In the genomic region with DNA sequence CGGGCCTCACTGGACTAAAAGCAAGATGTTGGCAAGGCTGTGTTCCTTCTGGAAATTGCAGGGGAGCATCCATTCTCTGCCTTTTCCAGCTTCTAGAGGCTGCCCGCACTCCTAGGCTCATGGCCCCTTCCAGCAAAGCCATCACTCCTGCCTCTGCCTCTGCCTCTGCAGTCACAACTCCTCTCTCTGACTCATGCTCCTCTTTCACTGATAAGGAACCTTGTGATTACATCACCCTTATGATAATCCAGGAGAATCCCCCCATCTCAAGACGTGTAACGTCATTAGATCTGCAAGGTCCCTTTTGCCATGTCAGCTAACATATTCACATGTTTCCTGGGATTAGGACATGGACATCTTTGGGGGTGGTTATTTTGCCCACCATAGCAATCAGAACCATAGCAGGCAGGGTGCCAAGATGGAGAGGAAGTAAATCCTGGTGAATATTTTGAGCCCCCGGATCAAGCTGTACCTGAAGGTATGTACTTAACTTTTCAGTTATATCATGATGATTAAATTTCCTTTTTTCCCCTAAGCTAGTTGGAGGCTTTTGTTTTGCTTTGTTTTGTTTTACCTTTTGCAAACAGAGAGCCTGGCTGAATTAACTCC, we compare ENCODE assay signal across 14 cellular contexts.
DNase-seq lines count a peak whose midpoint lies in the region; ATAC-seq, FAIRE-seq and TF ChIP-seq lines count a peak whose summit lies in the region.
"Had no signal": no experiment of that assay in that cellular context is flagged by ENCODE, and none has a peak within 500 bp of the region (broad histone marks: within the 10 kb centered on the region; RNA-seq: fewer than 3 reads in every experiment).

No MANE protein-coding gene starts in this region.

- no peak overlapping the region for H3K18ac ChIP-seq in neuronal stem cell (ENCODE audit: low read length)

- DNase-seq in HepG2 (ENCODE audit: low spot score) (no peak), right lobe of liver (no peak), K562 (ENCODE audit: extremely low read depth in 1 of 4, low spot score in 3 of 4) (peak; percentile 31 to 44 (median 41)), neuronal stem cell (ENCODE audit: low spot score) (no peak), uterus (no peak)
- DNase-seq: activated effector memory CD4-positive, alpha-beta T cell treated with anti-CD3 and anti-CD28 coated beads, Interleukin-2, amount 50 U/mL, for 16 hours; NCI-H1092 treated with DMSO at 0.1 percent for 48 hours; NCI-H2227 treated with DMSO at 0.1 percent for 48 hours; testis had no signal

- TF ChIP-seq RAD21 in HepG2 (CRISPR knock-in tag; IDR thresholded peaks at IDR 0.05) = no peak
- no peak for TF ChIP-seq RAD21 in K562 (CRISPR knock-in tag; conservative IDR thresholded peaks at IDR 0.05 in 1 of 2, IDR thresholded peaks at IDR 0.05 in 1 of 2)

- no peak overlapping the region for H2BK5ac ChIP-seq in neuronal stem cell (ENCODE audit: low read length)

- H3K9ac ChIP-seq in HepG2 (ENCODE audit: insufficient read depth, low read depth, low read length) = no peak overlapping the region
- no peak overlapping the region for H3K9ac ChIP-seq in K562 (ENCODE audit: insufficient read depth in 1 of 2, low read depth in 2 of 2, low read length in 2 of 2)
- H3K9ac ChIP-seq in neuronal stem cell (ENCODE audit: low read depth, low read length, poor library complexity) = no peak overlapping the region

- 51% methylated on average over 5 of the region's 5 CpGs for WGBS in HepG2 (ENCODE audit: low lambda C conversion rate)
- WGBS in right lobe of liver (ENCODE audit: insufficient coverage, low coverage, low lambda C conversion rate, missing lambda C conversion rate) = 94% methylated on average over 3 of the region's 5 CpGs
- 8% methylated on average over 5 of the region's 5 CpGs for WGBS in K562 (ENCODE audit: insufficient coverage, low coverage, missing lambda C conversion rate)
- WGBS in neuronal stem cell (ENCODE audit: extremely low coverage in 2 of 2, insufficient read length in 2 of 2, insufficient replicate concordance in 1 of 2), 2 donors = no CpG with 5 or more reads among the region's 5 CpGs

- no peak overlapping the region for H2BK120ac ChIP-seq in neuronal stem cell (ENCODE audit: low read depth, low read length)

- peaks cover 5% of the 10 kb centered on the region; the same call in 1 of the 2 replicates for H3K9me3 ChIP-seq in HepG2 (ENCODE audit: low read length)
- H3K9me3 ChIP-seq in right lobe of liver = no peaks in the 10 kb centered on the region
- 0 out of 2 replicates have a peak, but pooled peaks cover 2% of the 10 kb centered on the region for H3K9me3 ChIP-seq in K562 (replicated peaks; ENCODE audit: control insufficient read depth, insufficient read depth, low read depth, low read length)
- H3K9me3 ChIP-seq in neuronal stem cell (replicated peaks in 1 of 2; ENCODE audit: control insufficient read depth in 2 of 2, insufficient read depth in 1 of 2, low read depth in 1 of 2, low read length in 2 of 2) = peaks cover 5 to 9% of the 10 kb centered on the region in 2 donors
- no peaks in the 10 kb centered on the region for H3K9me3 ChIP-seq in uterus
- H3K9me3 ChIP-seq: HAP-1, testis had no signal

- H3K4me1 ChIP-seq in HepG2 (ENCODE audit: insufficient read depth, low read length) (peaks cover 77% of the 10 kb centered on the region), right lobe of liver (peaks cover 0 to 22% (median 10%) of the 10 kb centered on the region in 4 donors), K562 (replicated peaks in 1 of 2; ENCODE audit: control insufficient read depth in 2 of 2, insufficient read depth in 2 of 2, low read length in 2 of 2) (peaks cover 0 to 29% of the 10 kb centered on the region in 2 experiments; a peak in 3 of 5 replicates), neuronal stem cell (ENCODE audit: control insufficient read depth in 2 of 2, insufficient read depth in 1 of 2, low read depth in 1 of 2, low read length in 2 of 2) (peaks cover 6 to 24% of the 10 kb centered on the region in 2 donors), uterus (peaks cover 0 to 6% of the 10 kb centered on the region in 2 donors)
- H3K4me1 ChIP-seq: HAP-1 had no signal

- H4K20me1 ChIP-seq in HepG2 (ENCODE audit: insufficient read depth, low read length) (no peaks in the 10 kb centered on the region), K562 (replicated peaks; ENCODE audit: control insufficient read depth, insufficient read depth, low read length) (peaks cover 6% of the 10 kb centered on the region; the same call in 1 of the 2 replicates)

- peak overlapping the region; percentile 65 for H3K4me2 ChIP-seq in HepG2 (ENCODE audit: low read depth, low read length)
- H3K4me2 ChIP-seq in K562 (ENCODE audit: insufficient read depth, low read length) = no peak overlapping the region
- H3K4me2 ChIP-seq in neuronal stem cell (ENCODE audit: insufficient read depth, low read length, poor library complexity, severe bottlenecking) = no peak overlapping the region

- POLR2A ChIA-PET in HepG2 (lab: Yijun Ruan, JAX) (no interaction called here), K562 (lab: Yijun Ruan, JAX) (interaction anchor here (0.6 to 1.5 kb wide), 5 partner anchors 9 to 678 kb away, joined by 3 to 4 read pairs (median 3); no protein-coding TSS in a partner anchor)

- no peak overlapping the region for H3K14ac ChIP-seq in neuronal stem cell (ENCODE audit: low read length)

- no peak overlapping the region for H3K23ac ChIP-seq in neuronal stem cell (ENCODE audit: low read depth, low read length, poor library complexity)

- H2AK5ac ChIP-seq in neuronal stem cell (ENCODE audit: low read depth, low read length) = peak overlapping the region; percentile 59

- H3K4me3 ChIP-seq in HepG2 (replicated peaks in 1 of 3; ENCODE audit: insufficient read depth in 1 of 3, low read depth in 2 of 3, low read length in 3 of 3) (0 out of 6 replicates have a peak overlapping the region, but pooled peaks of 1 of the 3 experiments have one; percentile 35), right lobe of liver (no peak overlapping the region), K562 (no peak overlapping the region), neuronal stem cell (ENCODE audit: low read length in 2 of 2) (no peak overlapping the region), uterus (no peak overlapping the region)
- H3K4me3 ChIP-seq: GM12878, HAP-1, testis had no signal

- ATAC-seq in HepG2 = no peak
- ATAC-seq in right lobe of liver = no peak
- ATAC-seq in K562 = peak; percentile 38
- ATAC-seq in HG03025 (IDR thresholded peaks at IDR 0.05; ENCODE audit: low FRiP score, unreplicated experiment) = no peak
- no peak for ATAC-seq in activated CD4-positive, CD25-positive, alpha-beta regulatory T cell treated with anti-CD3 and anti-CD28 coated beads, Interleukin-2, amount 50 U/mL, for 24 hours
- no peak for ATAC-seq in GM21717 (IDR thresholded peaks at IDR 0.05; ENCODE audit: unreplicated experiment)
- ATAC-seq: GM12878 had no signal

- FAIRE-seq in HepG2 (lab: Jason Lieb, UNC) (no peak), K562 (lab: Jason Lieb, UNC) (peak; percentile 49)
- FAIRE-seq: GM12878 had no signal

- no peaks in the 10 kb centered on the region for H3K27me3 ChIP-seq in HepG2 (ENCODE audit: control insufficient read depth in 1 of 2, insufficient read depth in 2 of 2, low read length in 2 of 2)
- H3K27me3 ChIP-seq in right lobe of liver = no peaks in the 10 kb centered on the region
- H3K27me3 ChIP-seq in K562 (ENCODE audit: control insufficient read depth in 2 of 2, insufficient read depth in 2 of 2, low read length in 2 of 2) = no peaks in the 10 kb centered on the region
- peaks cover 0 to 11% (median 0%) of the 10 kb centered on the region in 3 experiments for H3K27me3 ChIP-seq in neuronal stem cell (ENCODE audit: control insufficient read depth in 3 of 3, insufficient read depth in 3 of 3, low read depth in 1 of 3, low read length in 3 of 3)
- H3K27me3 ChIP-seq in uterus = no peaks in the 10 kb centered on the region
- H3K27me3 ChIP-seq: testis had no signal

- H3K79me2 ChIP-seq in HepG2 (ENCODE audit: insufficient read depth, low read length) (no peaks in the 10 kb centered on the region), K562 (ENCODE audit: control insufficient read depth, insufficient read depth, low read length) (no peaks in the 10 kb centered on the region)

- H3K27ac ChIP-seq in HepG2 (ENCODE audit: extremely low read length, insufficient read depth, low read length) (no peak overlapping the region), right lobe of liver (peak overlapping the region in 1 of 3 donors; percentile 27), K562 (ENCODE audit: extremely low read depth, low read depth, low read length) (no peak overlapping the region), neuronal stem cell (replicated peaks; ENCODE audit: low read length) (no peak overlapping the region), uterus (peak overlapping the region; percentile 45 to 67)

- intact Hi-C loops in HepG2 (cut with micrococcal nuclease; ENCODE audit: unreplicated experiment) (loop anchor here (10.0 kb wide), 1 partner anchor 175 kb away; a partner anchor contains a TSS), right lobe of liver (cut with DNase I) (no loop called here), K562 (cut with micrococcal nuclease) (no loop called here), uterus (cut with DNase I; ENCODE audit: low total_unique reads) (no loop called here)

- H2AFZ ChIP-seq in HepG2 (ENCODE audit: low read length) (no peak overlapping the region), K562 (ENCODE audit: low read depth, low read length) (no peak overlapping the region), neuronal stem cell (ENCODE audit: low read length) (no peak overlapping the region)

- no TSS peak for BruUV-seq in HepG2 (replicated peaks; lab: Mats Ljungman, UMichigan)
- no TSS peak for BruUV-seq in K562 (replicated peaks; lab: Mats Ljungman, UMichigan)

- H4K8ac ChIP-seq in neuronal stem cell (ENCODE audit: low read depth, low read length) = no peak overlapping the region

- peak overlapping the region; percentile 84 for H2BK15ac ChIP-seq in neuronal stem cell (ENCODE audit: low read length)

- in situ Hi-C loops in HepG2 (cut with HindIII; ENCODE audit: extremely low pct_ligation_motif_present, low pct_unique_long_range_greater_than_20kb) (no loop called here), K562 (cut with MboI) (no loop called here)

- H3K9me1 ChIP-seq in K562 (ENCODE audit: control insufficient read depth, insufficient read depth, low read length) = no peaks in the 10 kb centered on the region

- H3K4ac ChIP-seq in neuronal stem cell (ENCODE audit: low read length) = no peak overlapping the region

- no peaks in the 10 kb centered on the region for H3K79me1 ChIP-seq in neuronal stem cell (ENCODE audit: low read depth, low read length)

- no peak for TF ChIP-seq CTCF in HepG2 (CRISPR knock-in tag; IDR thresholded peaks at IDR 0.05)
- TF ChIP-seq CTCF in right lobe of liver (IDR thresholded peaks at IDR 0.05) = no peak
- TF ChIP-seq CTCF in K562 (IDR thresholded peaks at IDR 0.05 in 2 of 3, conservative IDR thresholded peaks at IDR 0.05 in 1 of 3; ENCODE audit: insufficient read depth in 2 of 3, low read depth in 1 of 3, low read length in 3 of 3) = no peak
- no peak for TF ChIP-seq CTCF in uterus (IDR thresholded peaks at IDR 0.05)

- CTCF ChIA-PET in HepG2 (lab: Yijun Ruan, JAX; ENCODE audit: low intra/inter-chr PET ratio, low total read pairs) = no interaction called here
- CTCF ChIA-PET in K562 (lab: Yijun Ruan, JAX; ENCODE audit: low intra/inter-chr PET ratio) = no interaction called here

- no peak overlapping the region for H2BK12ac ChIP-seq in neuronal stem cell (ENCODE audit: low read length)

- TF ChIP-seq POLR2A in HepG2 (IDR thresholded peaks at IDR 0.05; ENCODE audit: insufficient read depth in 1 of 2, low read depth in 2 of 2, low read length in 2 of 2) (no peak), right lobe of liver (IDR thresholded peaks at IDR 0.05) (no peak), K562 (conservative IDR thresholded peaks at IDR 0.05) (no peak), uterus (IDR thresholded peaks at IDR 0.05) (no peak)

- H4K91ac ChIP-seq in neuronal stem cell (ENCODE audit: low read depth, low read length, poor library complexity) = no peak overlapping the region

- no peaks in the 10 kb centered on the region for H3K36me3 ChIP-seq in HepG2 (replicated peaks in 1 of 2; ENCODE audit: control insufficient read depth in 1 of 2, insufficient read depth in 2 of 2, low read length in 2 of 2)
- no peaks in the 10 kb centered on the region for H3K36me3 ChIP-seq in right lobe of liver
- H3K36me3 ChIP-seq in K562 (ENCODE audit: control insufficient read depth, insufficient read depth, low read length) = no peaks in the 10 kb centered on the region
- no peaks in the 10 kb centered on the region for H3K36me3 ChIP-seq in neuronal stem cell (replicated peaks in 1 of 2; ENCODE audit: control insufficient read depth in 2 of 2, insufficient read depth in 2 of 2, low read length in 2 of 2)
- no peaks in the 10 kb centered on the region for H3K36me3 ChIP-seq in uterus
- H3K36me3 ChIP-seq: HAP-1 had no signal

- no peak for TF ChIP-seq EP300 in HepG2 (IDR thresholded peaks at IDR 0.05; ENCODE audit: low read depth in 2 of 2, low read length in 2 of 2)
- no peak for TF ChIP-seq EP300 in HepG2 (CRISPR knock-in tag; IDR thresholded peaks at IDR 0.05; ENCODE audit: borderline replicate concordance)
- no peak for TF ChIP-seq EP300 in K562 (IDR thresholded peaks at IDR 0.05; ENCODE audit: low read length)

Comparison
In these comparisons a context has a peak if more than half of its experiments do, and no peak if none do; other contexts are left out.
1. DNase-seq: peak in K562 (4 of 4); none in HepG2 (single experiment), right lobe of liver (0 of 3), neuronal stem cell (single experiment) and uterus (0 of 2).
2. H3K27ac ChIP-seq: peak in uterus (2 of 2); none in HepG2 (single experiment), K562 (single experiment) and neuronal stem cell (single experiment).